1 cellular context compared by ENCODE assay signal in the genomic region with DNA sequence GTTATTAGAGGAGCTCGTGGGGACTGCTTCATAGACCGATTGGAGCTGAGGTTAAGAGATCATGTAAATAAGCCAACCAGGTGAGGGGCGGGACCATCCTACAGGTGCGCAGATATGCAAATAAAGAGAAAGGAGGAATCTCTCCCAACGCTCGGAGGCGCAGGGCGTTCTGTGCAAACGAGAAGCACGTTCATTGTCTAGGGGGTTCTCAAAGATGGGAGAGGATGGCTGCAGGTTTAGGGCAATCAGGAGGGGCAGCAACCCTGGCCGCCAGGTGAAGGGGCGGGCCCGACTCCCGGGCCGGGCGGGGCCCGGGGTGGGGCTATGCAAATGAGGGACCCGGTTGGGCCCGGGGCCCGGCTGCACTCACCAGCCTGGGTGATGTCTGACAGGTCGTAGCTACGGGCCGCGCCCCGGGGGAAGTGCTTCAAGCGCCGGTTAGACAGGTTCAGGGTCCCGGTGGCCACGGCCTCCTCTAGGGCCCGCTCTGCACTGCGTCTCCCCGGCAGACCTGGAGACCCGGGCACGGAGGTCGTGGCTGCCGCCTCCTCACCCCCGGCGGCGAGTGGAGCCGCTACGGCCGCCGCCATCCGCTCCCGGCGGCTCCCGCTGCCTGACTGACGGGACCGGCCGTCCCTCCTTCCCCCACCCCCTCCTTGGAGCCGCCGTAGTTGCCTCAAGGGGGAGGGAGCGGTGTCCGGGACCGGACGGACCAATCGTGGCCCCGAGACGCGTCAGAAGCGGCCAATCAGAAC.
TF ChIP-seq lines count a peak whose summit lies in the region.

A gene with protein sequence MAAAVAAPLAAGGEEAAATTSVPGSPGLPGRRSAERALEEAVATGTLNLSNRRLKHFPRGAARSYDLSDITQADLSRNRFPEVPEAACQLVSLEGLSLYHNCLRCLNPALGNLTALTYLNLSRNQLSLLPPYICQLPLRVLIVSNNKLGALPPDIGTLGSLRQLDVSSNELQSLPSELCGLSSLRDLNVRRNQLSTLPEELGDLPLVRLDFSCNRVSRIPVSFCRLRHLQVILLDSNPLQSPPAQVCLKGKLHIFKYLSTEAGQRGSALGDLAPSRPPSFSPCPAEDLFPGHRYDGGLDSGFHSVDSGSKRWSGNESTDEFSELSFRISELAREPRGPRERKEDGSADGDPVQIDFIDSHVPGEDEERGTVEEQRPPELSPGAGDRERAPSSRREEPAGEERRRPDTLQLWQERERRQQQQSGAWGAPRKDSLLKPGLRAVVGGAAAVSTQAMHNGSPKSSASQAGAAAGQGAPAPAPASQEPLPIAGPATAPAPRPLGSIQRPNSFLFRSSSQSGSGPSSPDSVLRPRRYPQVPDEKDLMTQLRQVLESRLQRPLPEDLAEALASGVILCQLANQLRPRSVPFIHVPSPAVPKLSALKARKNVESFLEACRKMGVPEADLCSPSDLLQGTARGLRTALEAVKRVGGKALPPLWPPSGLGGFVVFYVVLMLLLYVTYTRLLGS (minus strand): TSS at position 619 of the 755 bp plus-strand sequence. CDS start 29 bp downstream, at position 590.

TF ChIP-seq in HEK293, 187 proteins besides CTCF, POLR2A, EP300 and RAD21 (continued from another document):
- TF ChIP-seq ZNF280D (tag by site-specific recombination; IDR thresholded peaks at IDR 0.05) (0 out of 2 replicates have a peak, but pooled peaks have one; percentile 9), ZNF501 (tag by site-specific recombination; IDR thresholded peaks at IDR 0.05) (peak; percentile 98), ZNF518A (tag by site-specific recombination; conservative IDR thresholded peaks at IDR 0.05; ENCODE audit: low read depth) (0 out of 2 replicates have a peak, but pooled peaks have one; percentile 33), HIC1 (tag by site-specific recombination; IDR thresholded peaks at IDR 0.05) (peak; percentile 49; the same call in 1 of the 2 replicates), WT1 (tag by site-specific recombination; IDR thresholded peaks at IDR 0.05) (0 out of 2 replicates have a peak, but pooled peaks have one; percentile 39), ZNF311 (tag by site-specific recombination; IDR thresholded peaks at IDR 0.05; ENCODE audit: borderline replicate concordance) (no peak), ZSCAN4 (tag by site-specific recombination; IDR thresholded peaks at IDR 0.05) (peak; percentile 47; the same call in 1 of the 2 replicates), ZNF2 (tag by site-specific recombination; IDR thresholded peaks at IDR 0.05) (peak; percentile 84), ZNF404 (tag by site-specific recombination; IDR thresholded peaks at IDR 0.05) (no peak), ZNF239 (tag by site-specific recombination; IDR thresholded peaks at IDR 0.05) (peak; percentile 69; the same call in 1 of the 2 replicates), ZNF473 (tag by site-specific recombination; IDR thresholded peaks at IDR 0.05) (no peak)
- TF ChIP-seq, protein P1, sequence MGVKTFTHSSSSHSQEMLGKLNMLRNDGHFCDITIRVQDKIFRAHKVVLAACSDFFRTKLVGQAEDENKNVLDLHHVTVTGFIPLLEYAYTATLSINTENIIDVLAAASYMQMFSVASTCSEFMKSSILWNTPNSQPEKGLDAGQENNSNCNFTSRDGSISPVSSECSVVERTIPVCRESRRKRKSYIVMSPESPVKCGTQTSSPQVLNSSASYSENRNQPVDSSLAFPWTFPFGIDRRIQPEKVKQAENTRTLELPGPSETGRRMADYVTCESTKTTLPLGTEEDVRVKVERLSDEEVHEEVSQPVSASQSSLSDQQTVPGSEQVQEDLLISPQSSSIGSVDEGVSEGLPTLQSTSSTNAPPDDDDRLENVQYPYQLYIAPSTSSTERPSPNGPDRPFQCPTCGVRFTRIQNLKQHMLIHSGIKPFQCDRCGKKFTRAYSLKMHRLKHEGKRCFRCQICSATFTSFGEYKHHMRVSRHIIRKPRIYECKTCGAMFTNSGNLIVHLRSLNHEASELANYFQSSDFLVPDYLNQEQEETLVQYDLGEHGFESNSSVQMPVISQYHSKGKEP (tag by site-specific recombination; IDR thresholded peaks at IDR 0.05) = no peak
- TF ChIP-seq, protein P2, sequence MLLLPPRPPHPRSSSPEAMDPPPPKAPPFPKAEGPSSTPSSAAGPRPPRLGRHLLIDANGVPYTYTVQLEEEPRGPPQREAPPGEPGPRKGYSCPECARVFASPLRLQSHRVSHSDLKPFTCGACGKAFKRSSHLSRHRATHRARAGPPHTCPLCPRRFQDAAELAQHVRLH (tag by site-specific recombination; IDR thresholded peaks at IDR 0.05) = peak; percentile 78
- TF ChIP-seq, protein P3, sequence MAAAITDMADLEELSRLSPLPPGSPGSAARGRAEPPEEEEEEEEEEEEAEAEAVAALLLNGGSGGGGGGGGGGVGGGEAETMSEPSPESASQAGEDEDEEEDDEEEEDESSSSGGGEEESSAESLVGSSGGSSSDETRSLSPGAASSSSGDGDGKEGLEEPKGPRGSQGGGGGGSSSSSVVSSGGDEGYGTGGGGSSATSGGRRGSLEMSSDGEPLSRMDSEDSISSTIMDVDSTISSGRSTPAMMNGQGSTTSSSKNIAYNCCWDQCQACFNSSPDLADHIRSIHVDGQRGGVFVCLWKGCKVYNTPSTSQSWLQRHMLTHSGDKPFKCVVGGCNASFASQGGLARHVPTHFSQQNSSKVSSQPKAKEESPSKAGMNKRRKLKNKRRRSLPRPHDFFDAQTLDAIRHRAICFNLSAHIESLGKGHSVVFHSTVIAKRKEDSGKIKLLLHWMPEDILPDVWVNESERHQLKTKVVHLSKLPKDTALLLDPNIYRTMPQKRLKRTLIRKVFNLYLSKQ (tag by site-specific recombination; IDR thresholded peaks at IDR 0.05; ENCODE audit: borderline replicate concordance) = no peak
- TF ChIP-seq, protein P4, sequence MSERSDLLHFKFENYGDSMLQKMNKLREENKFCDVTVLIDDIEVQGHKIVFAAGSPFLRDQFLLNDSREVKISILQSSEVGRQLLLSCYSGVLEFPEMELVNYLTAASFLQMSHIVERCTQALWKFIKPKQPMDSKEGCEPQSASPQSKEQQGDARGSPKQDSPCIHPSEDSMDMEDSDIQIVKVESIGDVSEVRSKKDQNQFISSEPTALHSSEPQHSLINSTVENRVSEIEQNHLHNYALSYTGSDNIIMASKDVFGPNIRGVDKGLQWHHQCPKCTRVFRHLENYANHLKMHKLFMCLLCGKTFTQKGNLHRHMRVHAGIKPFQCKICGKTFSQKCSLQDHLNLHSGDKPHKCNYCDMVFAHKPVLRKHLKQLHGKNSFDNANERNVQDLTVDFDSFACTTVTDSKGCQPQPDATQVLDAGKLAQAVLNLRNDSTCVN (tag by site-specific recombination; optimal IDR thresholded peaks at IDR 0.05) = peak; percentile 74
